18 cellular contexts compared by ENCODE assay signal in the genomic region with DNA sequence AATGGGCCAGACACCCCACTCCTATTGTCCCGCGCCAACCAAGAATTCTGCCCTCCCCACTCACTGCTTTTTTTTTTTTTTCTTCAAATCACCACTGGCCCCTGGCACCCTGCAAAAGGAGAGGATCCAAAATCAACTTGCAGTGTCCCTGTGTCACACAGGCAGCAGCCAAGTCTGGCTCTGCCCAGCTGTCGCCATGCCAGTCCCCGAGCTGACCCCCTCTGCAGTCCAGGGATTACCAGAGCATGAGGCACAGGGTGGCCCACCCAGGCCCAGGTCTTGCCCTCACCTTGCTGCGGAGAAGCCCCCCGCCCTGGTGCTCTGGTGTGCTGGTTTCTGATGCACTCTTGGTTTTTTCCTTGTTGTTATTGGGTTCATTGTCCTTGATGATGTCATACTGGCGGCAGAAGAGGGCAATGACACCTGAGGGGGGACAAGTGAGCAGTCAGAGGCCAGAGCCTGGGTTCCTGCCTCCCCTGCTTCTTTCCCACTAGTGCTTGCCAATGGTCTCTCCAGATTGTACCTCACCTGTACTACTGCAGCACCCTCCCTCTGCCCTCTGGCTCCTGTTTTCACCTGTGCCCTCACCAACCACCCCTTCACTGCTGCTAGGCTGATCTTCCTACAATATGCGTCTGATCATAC. TPM values are rescaled to one million over a fixed set of nuclear protein-coding genes. Genes with fewer than 3 reads are reported as not detected.
A peak's percentile ranks its signal among the peaks of the same experiment; 100 is the strongest.
DNase-seq lines count a peak whose midpoint lies in the region; ATAC-seq and TF ChIP-seq lines count a peak whose summit lies in the region.
"Had no signal": no experiment of that assay in that cellular context is flagged by ENCODE, and none has a peak within 500 bp of the region (broad histone marks: within the 10 kb centered on the region; RNA-seq: fewer than 3 reads in every experiment).

No MANE protein-coding gene starts in this region.

- no peak for TF ChIP-seq CTCF in HEK293 (tag by site-specific recombination; IDR thresholded peaks at IDR 0.05)
- TF ChIP-seq CTCF in coronary artery (IDR thresholded peaks at IDR 0.05), result no peak

- DNase-seq in coronary artery (ENCODE audit: low spot score) (no peak), left cardiac atrium (no peak), mesenteric fat pad (ENCODE audit: low spot score) (peak; percentile 47), OCI-M1 (lab: John Stamatoyannopoulos, UW) (no peak), T-helper 9 cell (no peak), GOT3 (lab: John Stamatoyannopoulos, UW) (no peak)
- DNase-seq: COR-L47; DMS53; NCI-H1436; NCI-H2029 treated with DMSO at 0.1 percent for 48 hours; NCI-H526 treated with DMSO at 0.1 percent for 48 hours; NK-92 treated with Interleukin-12 subunit alpha and Interleukin-12 subunit beta, amount 100 ng/mL, for 24 hours; PC-3 had no signal

- H3K27ac ChIP-seq in HEK293 (ENCODE audit: extremely low read depth, low read depth, low read length) (no peak overlapping the region), coronary artery (peak overlapping the region; percentile 49 to 65)

- peak; percentile 53 to 75 for ATAC-seq in left cardiac atrium
- ATAC-seq in HG03045 (IDR thresholded peaks at IDR 0.05; ENCODE audit: unreplicated experiment), result no peak
- ATAC-seq: GM12878, PC-3 had no signal

- H3K4me3 ChIP-seq in HEK293 (ENCODE audit: low read depth, low read length), result no peak overlapping the region
- H3K4me3 ChIP-seq in coronary artery, result no peak overlapping the region
- H3K4me3 ChIP-seq: GM12878, HAP-1 had no signal

- no peaks in the 10 kb centered on the region for H3K9me3 ChIP-seq in HEK293 (ENCODE audit: control insufficient read depth, insufficient read depth, low read depth, low read length)
- H3K9me3 ChIP-seq: HAP-1 had no signal

- intact Hi-C loops in left cardiac atrium (cut with DNase I), result no loop called here

- no peaks in the 10 kb centered on the region for H3K4me1 ChIP-seq in HEK293 (ENCODE audit: control insufficient read depth, insufficient read depth, low read length)

- CTCF ChIA-PET in HEK293 (lab: Yijun Ruan, JAX), result interaction anchor here (0.7 to 2.0 kb wide), 2 partner anchors 8 to 1295 kb away, joined by 5 to 6 read pairs; no protein-coding TSS in a partner anchor

- POLR2A ChIA-PET in HEK293 (lab: Yijun Ruan, JAX), result no interaction called here

- H3K36me3 ChIP-seq in HEK293 (ENCODE audit: control insufficient read depth in 2 of 2, insufficient read depth in 1 of 2, low read length in 2 of 2), result peaks cover 0 to 61% of the 10 kb centered on the region in 2 experiments; a peak in 1 of 3 replicates

TF ChIP-seq in HEK293, 187 proteins besides CTCF, POLR2A, EP300 and RAD21:
- TF ChIP-seq, protein P1, sequence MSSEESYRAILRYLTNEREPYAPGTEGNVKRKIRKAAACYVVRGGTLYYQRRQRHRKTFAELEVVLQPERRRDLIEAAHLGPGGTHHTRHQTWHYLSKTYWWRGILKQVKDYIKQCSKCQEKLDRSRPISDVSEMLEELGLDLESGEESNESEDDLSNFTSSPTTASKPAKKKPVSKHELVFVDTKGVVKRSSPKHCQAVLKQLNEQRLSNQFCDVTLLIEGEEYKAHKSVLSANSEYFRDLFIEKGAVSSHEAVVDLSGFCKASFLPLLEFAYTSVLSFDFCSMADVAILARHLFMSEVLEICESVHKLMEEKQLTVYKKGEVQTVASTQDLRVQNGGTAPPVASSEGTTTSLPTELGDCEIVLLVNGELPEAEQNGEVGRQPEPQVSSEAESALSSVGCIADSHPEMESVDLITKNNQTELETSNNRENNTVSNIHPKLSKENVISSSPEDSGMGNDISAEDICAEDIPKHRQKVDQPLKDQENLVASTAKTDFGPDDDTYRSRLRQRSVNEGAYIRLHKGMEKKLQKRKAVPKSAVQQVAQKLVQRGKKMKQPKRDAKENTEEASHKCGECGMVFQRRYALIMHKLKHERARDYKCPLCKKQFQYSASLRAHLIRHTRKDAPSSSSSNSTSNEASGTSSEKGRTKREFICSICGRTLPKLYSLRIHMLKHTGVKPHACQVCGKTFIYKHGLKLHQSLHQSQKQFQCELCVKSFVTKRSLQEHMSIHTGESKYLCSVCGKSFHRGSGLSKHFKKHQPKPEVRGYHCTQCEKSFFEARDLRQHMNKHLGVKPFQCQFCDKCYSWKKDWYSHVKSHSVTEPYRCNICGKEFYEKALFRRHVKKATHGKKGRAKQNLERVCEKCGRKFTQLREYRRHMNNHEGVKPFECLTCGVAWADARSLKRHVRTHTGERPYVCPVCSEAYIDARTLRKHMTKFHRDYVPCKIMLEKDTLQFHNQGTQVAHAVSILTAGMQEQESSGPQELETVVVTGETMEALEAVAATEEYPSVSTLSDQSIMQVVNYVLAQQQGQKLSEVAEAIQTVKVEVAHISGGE (tag by site-specific recombination; conservative IDR thresholded peaks at IDR 0.05; ENCODE audit: low read depth), result no peak
- TF ChIP-seq ZNF701 (tag by site-specific recombination; IDR thresholded peaks at IDR 0.05) (no peak), OSR2 (tag by site-specific recombination; IDR thresholded peaks at IDR 0.05) (no peak), ZNF555 (tag by site-specific recombination; conservative IDR thresholded peaks at IDR 0.05) (no peak), ZNF416 (tag by site-specific recombination; IDR thresholded peaks at IDR 0.05) (no peak)
- TF ChIP-seq, protein P2, sequence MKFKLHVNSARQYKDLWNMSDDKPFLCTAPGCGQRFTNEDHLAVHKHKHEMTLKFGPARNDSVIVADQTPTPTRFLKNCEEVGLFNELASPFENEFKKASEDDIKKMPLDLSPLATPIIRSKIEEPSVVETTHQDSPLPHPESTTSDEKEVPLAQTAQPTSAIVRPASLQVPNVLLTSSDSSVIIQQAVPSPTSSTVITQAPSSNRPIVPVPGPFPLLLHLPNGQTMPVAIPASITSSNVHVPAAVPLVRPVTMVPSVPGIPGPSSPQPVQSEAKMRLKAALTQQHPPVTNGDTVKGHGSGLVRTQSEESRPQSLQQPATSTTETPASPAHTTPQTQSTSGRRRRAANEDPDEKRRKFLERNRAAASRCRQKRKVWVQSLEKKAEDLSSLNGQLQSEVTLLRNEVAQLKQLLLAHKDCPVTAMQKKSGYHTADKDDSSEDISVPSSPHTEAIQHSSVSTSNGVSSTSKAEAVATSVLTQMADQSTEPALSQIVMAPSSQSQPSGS (tag by site-specific recombination; IDR thresholded peaks at IDR 0.05; ENCODE audit: low read depth), result peak; percentile 60
- TF ChIP-seq, protein P3, sequence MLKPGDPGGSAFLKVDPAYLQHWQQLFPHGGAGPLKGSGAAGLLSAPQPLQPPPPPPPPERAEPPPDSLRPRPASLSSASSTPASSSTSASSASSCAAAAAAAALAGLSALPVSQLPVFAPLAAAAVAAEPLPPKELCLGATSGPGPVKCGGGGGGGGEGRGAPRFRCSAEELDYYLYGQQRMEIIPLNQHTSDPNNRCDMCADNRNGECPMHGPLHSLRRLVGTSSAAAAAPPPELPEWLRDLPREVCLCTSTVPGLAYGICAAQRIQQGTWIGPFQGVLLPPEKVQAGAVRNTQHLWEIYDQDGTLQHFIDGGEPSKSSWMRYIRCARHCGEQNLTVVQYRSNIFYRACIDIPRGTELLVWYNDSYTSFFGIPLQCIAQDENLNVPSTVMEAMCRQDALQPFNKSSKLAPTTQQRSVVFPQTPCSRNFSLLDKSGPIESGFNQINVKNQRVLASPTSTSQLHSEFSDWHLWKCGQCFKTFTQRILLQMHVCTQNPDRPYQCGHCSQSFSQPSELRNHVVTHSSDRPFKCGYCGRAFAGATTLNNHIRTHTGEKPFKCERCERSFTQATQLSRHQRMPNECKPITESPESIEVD (tag by site-specific recombination; IDR thresholded peaks at IDR 0.05), result no peak
- TF ChIP-seq, protein P4, sequence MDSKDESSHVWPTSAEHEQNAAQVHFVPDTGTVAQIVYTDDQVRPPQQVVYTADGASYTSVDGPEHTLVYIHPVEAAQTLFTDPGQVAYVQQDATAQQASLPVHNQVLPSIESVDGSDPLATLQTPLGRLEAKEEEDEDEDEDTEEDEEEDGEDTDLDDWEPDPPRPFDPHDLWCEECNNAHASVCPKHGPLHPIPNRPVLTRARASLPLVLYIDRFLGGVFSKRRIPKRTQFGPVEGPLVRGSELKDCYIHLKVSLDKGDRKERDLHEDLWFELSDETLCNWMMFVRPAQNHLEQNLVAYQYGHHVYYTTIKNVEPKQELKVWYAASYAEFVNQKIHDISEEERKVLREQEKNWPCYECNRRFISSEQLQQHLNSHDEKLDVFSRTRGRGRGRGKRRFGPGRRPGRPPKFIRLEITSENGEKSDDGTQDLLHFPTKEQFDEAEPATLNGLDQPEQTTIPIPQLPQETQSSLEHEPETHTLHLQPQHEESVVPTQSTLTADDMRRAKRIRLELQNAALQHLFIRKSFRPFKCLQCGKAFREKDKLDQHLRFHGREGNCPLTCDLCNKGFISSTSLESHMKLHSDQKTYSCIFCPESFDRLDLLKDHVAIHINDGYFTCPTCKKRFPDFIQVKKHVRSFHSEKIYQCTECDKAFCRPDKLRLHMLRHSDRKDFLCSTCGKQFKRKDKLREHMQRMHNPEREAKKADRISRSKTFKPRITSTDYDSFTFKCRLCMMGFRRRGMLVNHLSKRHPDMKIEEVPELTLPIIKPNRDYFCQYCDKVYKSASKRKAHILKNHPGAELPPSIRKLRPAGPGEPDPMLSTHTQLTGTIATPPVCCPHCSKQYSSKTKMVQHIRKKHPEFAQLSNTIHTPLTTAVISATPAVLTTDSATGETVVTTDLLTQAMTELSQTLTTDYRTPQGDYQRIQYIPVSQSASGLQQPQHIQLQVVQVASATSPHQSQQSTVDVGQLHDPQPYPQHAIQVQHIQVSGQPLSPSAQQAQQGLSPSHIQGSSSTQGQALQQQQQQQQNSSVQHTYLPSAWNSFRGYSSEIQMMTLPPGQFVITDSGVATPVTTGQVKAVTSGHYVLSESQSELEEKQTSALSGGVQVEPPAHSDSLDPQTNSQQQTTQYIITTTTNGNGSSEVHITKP (tag by site-specific recombination; IDR thresholded peaks at IDR 0.05), result peak; percentile 92
- TF ChIP-seq, protein P5, sequence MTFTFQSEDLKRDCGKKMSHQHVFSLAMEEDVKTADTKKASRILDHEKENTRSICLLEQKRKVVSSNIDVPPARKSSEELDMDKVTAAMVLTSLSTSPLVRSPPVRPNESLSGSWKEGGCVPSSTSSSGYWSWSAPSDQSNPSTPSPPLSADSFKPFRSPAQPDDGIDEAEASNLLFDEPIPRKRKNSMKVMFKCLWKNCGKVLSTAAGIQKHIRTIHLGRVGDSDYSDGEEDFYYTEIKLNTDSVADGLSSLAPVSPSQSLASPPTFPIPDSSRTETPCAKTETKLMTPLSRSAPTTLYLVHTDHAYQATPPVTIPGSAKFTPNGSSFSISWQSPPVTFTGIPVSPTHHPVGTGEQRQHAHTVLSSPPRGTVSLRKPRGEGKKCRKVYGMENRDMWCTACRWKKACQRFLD (tag by site-specific recombination; IDR thresholded peaks at IDR 0.05), result no peak

RNA-seq across cellular contexts. Expression of a gene that starts 6.2 kb away (rescaled TPM):
- total RNA-seq in left cardiac atrium (10 to 100 TPM; 74.3 to 92.5 TPM), mesenteric fat pad (0.96 TPM)
- total RNA-seq: GM12878 had no signal

RNA-seq across cellular contexts. Expression of a gene that starts 21.8 kb away (rescaled TPM):
- not detected for total RNA-seq in left cardiac atrium
- not detected for total RNA-seq in mesenteric fat pad
- total RNA-seq: GM12878, HT1080, PC-3 had no signal

RNA-seq across cellular contexts. Expression of a gene that starts 36.7 kb away (rescaled TPM):
- total RNA-seq in left cardiac atrium (10 to 100 TPM; 11.4 to 11.5 TPM), mesenteric fat pad (26.8 TPM)

RNA-seq across cellular contexts. Expression of a gene that starts 47.0 kb away (rescaled TPM):
- total RNA-seq in left cardiac atrium (10 to 100 TPM; 16.2 to 17.5 TPM), mesenteric fat pad (25.0 TPM)

RNA-seq across cellular contexts. Expression of a gene that starts 47.3 kb away (rescaled TPM):
- 10 to 100 TPM; 36.7 to 70.0 TPM for total RNA-seq in left cardiac atrium
- total RNA-seq in mesenteric fat pad, result 125 TPM

Comparison
In these comparisons a context has a peak if more than half of its experiments do, and no peak if none do; other contexts are left out.
1. RNA of a gene that starts 6.2 kb away (total RNA-seq): 74.3 to 92.5 TPM in left cardiac atrium; 0.96 TPM in mesenteric fat pad (single experiment); every median in the first group is over 10 times any median in the second.